Comparison of ENCODE assay signal across 8 cellular contexts in the genomic region with DNA sequence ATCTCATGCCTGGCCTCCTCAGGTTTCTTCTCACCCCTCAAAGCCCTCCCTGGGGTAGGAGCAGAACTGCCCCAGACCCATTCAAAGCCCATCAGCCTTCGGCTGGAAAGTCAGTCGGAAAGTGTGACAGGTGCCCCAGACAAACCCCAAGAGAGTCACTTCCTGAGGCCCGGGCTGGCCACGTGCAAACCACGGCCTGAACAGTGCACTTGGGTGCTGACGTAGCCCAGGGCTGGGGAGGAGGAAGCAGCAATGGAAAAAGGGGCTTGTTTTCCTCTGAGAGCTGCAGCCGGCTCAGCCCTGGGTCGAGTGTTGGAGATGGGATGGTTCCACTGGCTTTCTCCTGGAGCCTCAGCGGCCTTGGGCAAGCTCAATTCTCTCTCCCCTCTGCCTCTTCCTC. TPM values are rescaled to one million over a fixed set of nuclear protein-coding genes. Genes with fewer than 3 reads are reported as not detected.
DNase-seq lines count a peak whose midpoint lies in the region; ATAC-seq and TF ChIP-seq lines count a peak whose summit lies in the region.

No MANE protein-coding gene starts in this region.

- H3K4me1 Mint-ChIP-seq in activated T-cell treated with anti-CD3 and anti-CD28 coated beads, Interleukin-2, amount 50 U/mL, for 72 hours (ENCODE audit: low read depth): peaks cover 44% of the 10 kb centered on the region
- peaks cover 22 to 45% (median 42%) of the 10 kb centered on the region in 4 donors for H3K4me1 Mint-ChIP-seq in naive thymus-derived CD8-positive, alpha-beta T cell

- H3K9me3 Mint-ChIP-seq in activated T-cell treated with anti-CD3 and anti-CD28 coated beads, Interleukin-2, amount 50 U/mL, for 72 hours: no peaks in the 10 kb centered on the region
- H3K9me3 Mint-ChIP-seq in naive thymus-derived CD8-positive, alpha-beta T cell: no peaks in the 10 kb centered on the region

- DNase-seq in Right ventricle myocardium superior (peak; percentile 67), Right ventricle myocardium inferior (ENCODE audit: missing footprints) (no peak), aorta (peak; percentile 81 to 85), SW480 (ENCODE audit: low spot score) (no peak), NCI-H82 (lab: John Stamatoyannopoulos, UW) (no peak)
- DNase-seq in activated T-cell treated with anti-CD3 and anti-CD28 coated beads, Interleukin-2, amount 50 U/mL, for 72 hours: peak; percentile 89 to 91
- DNase-seq in naive thymus-derived CD8-positive, alpha-beta T cell: peak; percentile 58 to 91 (median 74)

- H3K4me3 Mint-ChIP-seq in activated T-cell treated with anti-CD3 and anti-CD28 coated beads, Interleukin-2, amount 50 U/mL, for 72 hours: peak overlapping the region; percentile 60 to 93
- H3K4me3 Mint-ChIP-seq in naive thymus-derived CD8-positive, alpha-beta T cell: peak overlapping the region; percentile 6 to 87 (median 78)

- H3K4me3 ChIP-seq in aorta (ENCODE audit: low read length in 2 of 2): no peak overlapping the region

- 51 to 57% methylated on average over 9 of the region's 9 CpGs for WGBS in aorta, 2 donors

- POLR2A ChIA-PET in naive thymus-derived CD8-positive, alpha-beta T cell (lab: Charles Lee): interaction anchor here (0.6 to 2.1 kb wide), 2 partner anchors 84 to 94 kb away, joined by 3 to 7 read pairs; a partner anchor contains a TSS

- peak overlapping the region; percentile 69 for H3K27ac Mint-ChIP-seq in activated T-cell treated with anti-CD3 and anti-CD28 coated beads, Interleukin-2, amount 50 U/mL, for 72 hours
- peak overlapping the region; percentile 94 to 99 (median 98) for H3K27ac Mint-ChIP-seq in naive thymus-derived CD8-positive, alpha-beta T cell

- H3K27me3 ChIP-seq in aorta (ENCODE audit: control insufficient read depth in 1 of 2, insufficient read depth in 2 of 2, low read length in 1 of 2): no peaks in the 10 kb centered on the region

- no peak for ATAC-seq in Right ventricle myocardium superior (ENCODE audit: poor library complexity)
- no peak for ATAC-seq in Right ventricle myocardium inferior
- ATAC-seq in activated T-cell treated with anti-CD3 and anti-CD28 coated beads, Interleukin-2, amount 50 U/mL, for 72 hours (replicated peaks in 1 of 2): peak; percentile 82 to 83
- peak; percentile 67 to 69 for ATAC-seq in naive thymus-derived CD8-positive, alpha-beta T cell
- no peak for ATAC-seq in aorta (ENCODE audit: low FRiP score)
- ATAC-seq in SK-N-SH treated with all-trans-retinoic acid at 6 μM for 48 hours: no peak

- H3K4me1 ChIP-seq in aorta (ENCODE audit: control insufficient read depth in 1 of 2, insufficient read depth in 2 of 2, low read length in 2 of 2): no peaks in the 10 kb centered on the region

- H3K9me3 ChIP-seq in aorta (ENCODE audit: control insufficient read depth, low read length): no peaks in the 10 kb centered on the region

- no peaks in the 10 kb centered on the region for H3K36me3 Mint-ChIP-seq in activated T-cell treated with anti-CD3 and anti-CD28 coated beads, Interleukin-2, amount 50 U/mL, for 72 hours (ENCODE audit: insufficient read depth in 2 of 2)
- H3K36me3 Mint-ChIP-seq in naive thymus-derived CD8-positive, alpha-beta T cell: no peaks in the 10 kb centered on the region

- H3K27me3 Mint-ChIP-seq in activated T-cell treated with anti-CD3 and anti-CD28 coated beads, Interleukin-2, amount 50 U/mL, for 72 hours (ENCODE audit: low read depth): no peaks in the 10 kb centered on the region
- H3K27me3 Mint-ChIP-seq in naive thymus-derived CD8-positive, alpha-beta T cell: no peaks in the 10 kb centered on the region

- no peaks in the 10 kb centered on the region for H3K36me3 ChIP-seq in aorta (ENCODE audit: control insufficient read depth in 1 of 2, insufficient read depth in 2 of 2, low read length in 1 of 2)

- intact Hi-C loops in Right ventricle myocardium superior (cut with DNase I): no loop called here
- intact Hi-C loops in Right ventricle myocardium inferior (cut with DNase I): no loop called here
- intact Hi-C loops in aorta (cut with DNase I): no loop called here

- H3K27ac ChIP-seq in aorta (ENCODE audit: low read depth in 1 of 2, low read length in 2 of 2): no peak overlapping the region

TF ChIP-seq in SK-N-SH treated with all-trans-retinoic acid at 6 μM for 48 hours, 23 proteins besides CTCF, POLR2A, EP300 and RAD21:
- TF ChIP-seq ZFP30 (CRISPR knock-in tag; IDR thresholded peaks at IDR 0.05) (no peak), OSR1 (CRISPR knock-in tag; IDR thresholded peaks at IDR 0.05) (no peak), SNAI2 (CRISPR knock-in tag; IDR thresholded peaks at IDR 0.05) (no peak), TCF4 (CRISPR knock-in tag; IDR thresholded peaks at IDR 0.05; ENCODE audit: borderline replicate concordance) (no peak)

RNA-seq across cellular contexts. Expression of a gene that starts 6.0 kb away (rescaled TPM):
- total RNA-seq in Right ventricle myocardium superior: 6.8 TPM
- 5.5 TPM for total RNA-seq in Right ventricle myocardium inferior
- 100 to 1,000 TPM in 1 of 2 donors, 10 to 100 TPM in 1; 94.3 to 105 TPM for total RNA-seq in activated T-cell treated with anti-CD3 and anti-CD28 coated beads, Interleukin-2, amount 50 U/mL, for 72 hours
- total RNA-seq in naive thymus-derived CD8-positive, alpha-beta T cell: 1 to 10 TPM; 1.8 to 2.2 TPM
- under 1 TPM in 2 of 3 donors, not detected in 1; 0.36 to 0.66 TPM for polyA plus RNA-seq in naive thymus-derived CD8-positive, alpha-beta T cell
- total RNA-seq in aorta: 100 to 1,000 TPM; 158 to 669 TPM
- polyA plus RNA-seq in aorta: 100 to 1,000 TPM in 1 of 2 donors, 10 to 100 TPM in 1; 61.5 to 300 TPM

RNA-seq across cellular contexts. Expression of a gene that starts 20.5 kb away (rescaled TPM):
- total RNA-seq in Right ventricle myocardium superior (6.1 TPM), Right ventricle myocardium inferior (5.2 TPM), aorta (10 to 100 TPM in 1 of 2 donors, 1 to 10 TPM in 1; 6.6 to 19.2 TPM)
- 10 to 100 TPM in 1 of 2 donors, 1 to 10 TPM in 1; 6.6 to 11.5 TPM for total RNA-seq in activated T-cell treated with anti-CD3 and anti-CD28 coated beads, Interleukin-2, amount 50 U/mL, for 72 hours
- total RNA-seq in naive thymus-derived CD8-positive, alpha-beta T cell: under 1 TPM; 0.44 to 0.75 TPM
- under 1 TPM in 2 of 3 donors, not detected in 1; 0.28 to 0.39 TPM for polyA plus RNA-seq in naive thymus-derived CD8-positive, alpha-beta T cell
- 10 to 100 TPM in 1 of 2 donors, 1 to 10 TPM in 1; 6.4 to 21.9 TPM for polyA plus RNA-seq in aorta

Comparison
In these comparisons a context has a peak if more than half of its experiments do, and no peak if none do; other contexts are left out.
1. DNase-seq: peak in Right ventricle myocardium superior (single experiment), activated T-cell treated with anti-CD3 and anti-CD28 coated beads, Interleukin-2, amount 50 U/mL, for 72 hours (2 of 2), naive thymus-derived CD8-positive, alpha-beta T cell (10 of 10) and aorta (2 of 2); none in Right ventricle myocardium inferior (single experiment), SW480 (single experiment) and NCI-H82 (single experiment).
2. ATAC-seq: peak in activated T-cell treated with anti-CD3 and anti-CD28 coated beads, Interleukin-2, amount 50 U/mL, for 72 hours (2 of 2) and naive thymus-derived CD8-positive, alpha-beta T cell (2 of 2); none in Right ventricle myocardium superior (single experiment), Right ventricle myocardium inferior (single experiment), aorta (single experiment) and SK-N-SH treated with all-trans-retinoic acid at 6 μM for 48 hours (single experiment).
3. RNA of a gene that starts 6.0 kb away (total RNA-seq): 158 to 669 TPM in aorta and 94.3 to 105 TPM in activated T-cell treated with anti-CD3 and anti-CD28 coated beads, Interleukin-2, amount 50 U/mL, for 72 hours; 6.8 TPM in Right ventricle myocardium superior (single experiment), 5.5 TPM in Right ventricle myocardium inferior (single experiment) and 1.8 to 2.2 TPM in naive thymus-derived CD8-positive, alpha-beta T cell; every median in the first group is over 10 times any median in the second.